Comparison of ENCODE assay signal across 8 cellular contexts in the genomic region with DNA sequence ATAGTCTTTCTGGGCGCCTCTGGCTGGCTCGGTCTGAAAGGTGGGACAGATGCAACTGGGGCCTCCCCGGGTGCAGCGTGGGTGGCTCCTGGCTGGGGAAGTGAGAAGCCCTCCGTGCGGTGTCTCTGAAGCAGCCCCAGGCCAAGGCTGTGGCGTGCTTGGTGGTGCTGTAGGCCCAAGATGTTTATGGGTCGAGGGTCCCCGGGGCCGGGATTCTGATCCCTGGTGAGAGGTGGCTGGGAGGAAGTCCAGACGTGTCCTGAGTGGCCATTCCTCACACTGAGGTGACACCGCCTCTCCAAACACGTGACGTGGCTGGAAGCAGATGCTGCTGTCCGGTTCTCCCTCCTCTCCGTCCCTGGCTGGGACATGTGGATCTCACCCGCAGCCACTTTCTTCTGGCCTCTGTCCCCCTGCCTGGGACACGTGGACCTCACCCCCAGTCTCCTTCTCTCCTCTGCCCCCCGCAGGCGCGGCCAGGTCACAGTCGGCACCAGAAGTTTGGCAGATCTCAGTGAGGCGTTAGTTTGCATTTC. TPM values are rescaled to one million over a fixed set of nuclear protein-coding genes. Genes with fewer than 3 reads are reported as not detected.
DNase-seq lines count a peak whose midpoint lies in the region; ATAC-seq, FAIRE-seq and TF ChIP-seq lines count a peak whose summit lies in the region.

No MANE protein-coding gene starts in this region.

- no peaks in the 10 kb centered on the region for H3K9me1 ChIP-seq in keratinocyte (ENCODE audit: control insufficient read depth, extremely low read depth, insufficient read depth, low read length)

- H3K4me1 Mint-ChIP-seq in activated naive CD8-positive, alpha-beta T cell treated with anti-CD3 and anti-CD28 coated beads for 36 hours = peaks cover 35% of the 10 kb centered on the region

- H3K27ac ChIP-seq in PC-9 (no peak overlapping the region), keratinocyte (ENCODE audit: control insufficient read depth, insufficient read depth, low read length) (no peak overlapping the region)

- CTCF ChIA-PET in PC-9 (lab: Charles Lee) = no interaction called here

- H3K9me2 ChIP-seq in PC-9 (ENCODE audit: insufficient read depth) = no peaks in the 10 kb centered on the region

- H3K36me3 ChIP-seq in PC-9 (ENCODE audit: low read depth) (no peaks in the 10 kb centered on the region), keratinocyte (ENCODE audit: control insufficient read depth in 2 of 2, extremely low read depth in 1 of 2, insufficient read depth in 2 of 2, low read length in 2 of 2) (no peaks in the 10 kb centered on the region)

- H3K4me2 ChIP-seq in PC-9 (peak overlapping the region; percentile 83), keratinocyte (ENCODE audit: control insufficient read depth, extremely low read depth, insufficient read depth, low read depth, low read length) (peak overlapping the region; percentile 68)

- peaks cover 12% of the 10 kb centered on the region; the same call in 1 of the 2 replicates for H3F3A ChIP-seq in PC-9 (ENCODE audit: insufficient read depth, low read depth)

- FAIRE-seq in keratinocyte (lab: Jason Lieb, UNC) = no peak

- dilution Hi-C loops in keratinocyte (cut with MboI; ENCODE audit: extremely low pct_ligation_motif_present, low sequenced_read_pairs) = no loop called here

- H3K27ac Mint-ChIP-seq in activated naive CD8-positive, alpha-beta T cell treated with anti-CD3 and anti-CD28 coated beads for 36 hours = peak overlapping the region; percentile 99

- H3K9me3 ChIP-seq in PC-9 (ENCODE audit: insufficient read depth, low read depth) (no peaks in the 10 kb centered on the region), keratinocyte (ENCODE audit: control insufficient read depth, low read depth, low read length) (no peaks in the 10 kb centered on the region)

- intact Hi-C loops in PC-9 (cut with micrococcal nuclease; ENCODE audit: unreplicated experiment) = loop anchor here (5.0 kb wide), 1 partner anchor 320 kb away; no protein-coding TSS in a partner anchor

- H3K4me3 ChIP-seq in PC-9 = peak overlapping the region; percentile 40; the same call in 1 of the 2 replicates
- H3K4me3 ChIP-seq in keratinocyte (ENCODE audit: control insufficient read depth in 2 of 3, extremely low read depth in 1 of 3, insufficient read depth in 2 of 3, low read depth in 1 of 3, low read length in 3 of 3) = peak overlapping the region; percentile 29 to 59 (median 58)

- peak overlapping the region; percentile 97 for H3K4me3 Mint-ChIP-seq in activated naive CD8-positive, alpha-beta T cell treated with anti-CD3 and anti-CD28 coated beads for 36 hours

- peak; percentile 67 for ATAC-seq in HG02798 (IDR thresholded peaks at IDR 0.05; ENCODE audit: poor library complexity, unreplicated experiment)

- no peaks in the 10 kb centered on the region for H3K9me3 Mint-ChIP-seq in activated naive CD8-positive, alpha-beta T cell treated with anti-CD3 and anti-CD28 coated beads for 36 hours

- no peaks in the 10 kb centered on the region for H3K27me3 Mint-ChIP-seq in activated naive CD8-positive, alpha-beta T cell treated with anti-CD3 and anti-CD28 coated beads for 36 hours

- H3K79me2 ChIP-seq in PC-9 (ENCODE audit: low read depth) (no peaks in the 10 kb centered on the region), keratinocyte (ENCODE audit: control insufficient read depth, insufficient read depth, low read length) (no peaks in the 10 kb centered on the region)

- peaks cover 26% of the 10 kb centered on the region for H3K36me3 Mint-ChIP-seq in activated naive CD8-positive, alpha-beta T cell treated with anti-CD3 and anti-CD28 coated beads for 36 hours

- H2AFZ ChIP-seq in PC-9 = 0 out of 2 replicates have a peak overlapping the region, but pooled peaks have one; percentile 21
- peak overlapping the region; percentile 49 for H2AFZ ChIP-seq in keratinocyte (ENCODE audit: control insufficient read depth, low read length)

- BruUV-seq in PC-9 (replicated peaks; lab: Mats Ljungman, UMichigan) = no TSS peak

- no peak overlapping the region for H3K9ac ChIP-seq in keratinocyte (ENCODE audit: control insufficient read depth, extremely low read depth, insufficient read depth, low read length)

- no peaks in the 10 kb centered on the region for H4K20me1 ChIP-seq in PC-9 (ENCODE audit: insufficient read depth)
- no peaks in the 10 kb centered on the region for H4K20me1 ChIP-seq in keratinocyte (ENCODE audit: control insufficient read depth, extremely low read depth, insufficient read depth, low read length)

- no peak for TF ChIP-seq CTCF in PC-9 (conservative IDR thresholded peaks at IDR 0.05)
- TF ChIP-seq CTCF in keratinocyte (optimal IDR thresholded peaks at IDR 0.05 in 1 of 3, IDR thresholded peaks at IDR 0.05 in 1 of 3, conservative IDR thresholded peaks at IDR 0.05 in 1 of 3; ENCODE audit: extremely low read depth in 1 of 3, insufficient read depth in 2 of 3, low read length in 3 of 3) = no peak

- H3K27me3 ChIP-seq in PC-9 (ENCODE audit: insufficient read depth, low read depth) (0 out of 2 replicates have a peak, but pooled peaks cover 3% of the 10 kb centered on the region), keratinocyte (ENCODE audit: control insufficient read depth, extremely low read depth, insufficient read depth, low read length) (no peaks in the 10 kb centered on the region)

- POLR2A ChIA-PET in PC-9 (lab: Charles Lee; ENCODE audit: unreplicated experiment) = no interaction called here

- peaks cover 5% of the 10 kb centered on the region for H3K4me1 ChIP-seq in PC-9 (replicated peaks; ENCODE audit: insufficient read depth)
- H3K4me1 ChIP-seq in keratinocyte (ENCODE audit: control insufficient read depth, extremely low read depth, insufficient read depth, low read length) = peaks cover 11% of the 10 kb centered on the region

- DNase-seq in activated gamma-delta T cell treated with anti-CD3 and anti-CD28 coated beads, Interleukin-2, amount 50 U/mL, for 16 hours (ENCODE audit: low read depth) = peak; percentile 52
- no peak for DNase-seq in activated gamma-delta T cell treated with Interleukin-2 at 50 U/mL for 16 hours
- DNase-seq in PC-9 = no peak
- peak; percentile 89 for DNase-seq in activated naive CD8-positive, alpha-beta T cell treated with anti-CD3 and anti-CD28 coated beads for 36 hours
- no peak for DNase-seq in keratinocyte (ENCODE audit: low read depth, low spot score)
- peak; percentile 56 to 64 for DNase-seq in stimulated activated CD4-positive, alpha-beta T cell treated with anti-CD3 and anti-CD28 coated beads, Interleukin-4, amount 100 ng/mL, for 48 hours (ENCODE audit: low read depth in 2 of 2)
- DNase-seq in kidney glomerular epithelial cell (lab: John Stamatoyannopoulos, UW) = no peak

RNA-seq across cellular contexts. Expression of a gene that starts 12.6 kb away (rescaled TPM):
- total RNA-seq in PC-9 (2021) = not detected in 2 replicates
- total RNA-seq in activated naive CD8-positive, alpha-beta T cell treated with anti-CD3 and anti-CD28 coated beads for 36 hours = under 1 TPM in 1 of 2 experiments, not detected in 1; 0.20 TPM
- polyA plus RNA-seq in keratinocyte = not detected in 3 replicates
- not detected for polyA plus RNA-seq in keratinocyte (2011; ENCODE audit: low read depth)
- not detected in 2 replicates for polyA plus RNA-seq in keratinocyte (2011; cell fraction: cytosol; rRNA removed)
- polyA plus RNA-seq in keratinocyte (2011; cell fraction: nucleus; rRNA removed) = not detected in 2 replicates
- not detected in 2 replicates for polyA plus RNA-seq in keratinocyte (2012; ENCODE audit: low replicate concordance)
- not detected in 3 replicates for polyA minus RNA-seq in keratinocyte
- not detected for polyA minus RNA-seq in keratinocyte (2011; cell fraction: cytosol; rRNA and poly(A)+ RNA removed)
- not detected in 2 replicates for polyA minus RNA-seq in keratinocyte (2011; cell fraction: nucleus; rRNA and poly(A)+ RNA removed)

RNA-seq across cellular contexts. Expression of a gene that starts 23.5 kb away (rescaled TPM):
- total RNA-seq in PC-9 (2021) = not detected in 2 replicates
- 10 to 100 TPM; 24.3 TPM for total RNA-seq in activated naive CD8-positive, alpha-beta T cell treated with anti-CD3 and anti-CD28 coated beads for 36 hours
- not detected in 3 replicates for polyA plus RNA-seq in keratinocyte
- polyA plus RNA-seq in keratinocyte (2011; ENCODE audit: low read depth) = not detected
- polyA plus RNA-seq in keratinocyte (2011; cell fraction: cytosol; rRNA removed) = not detected in 2 replicates
- not detected in 2 replicates for polyA plus RNA-seq in keratinocyte (2011; cell fraction: nucleus; rRNA removed)
- polyA plus RNA-seq in keratinocyte (2012; ENCODE audit: low replicate concordance) = not detected in 2 replicates
- not detected in 3 replicates for polyA minus RNA-seq in keratinocyte
- polyA minus RNA-seq in keratinocyte (2011; cell fraction: cytosol; rRNA and poly(A)+ RNA removed) = not detected
- polyA minus RNA-seq in keratinocyte (2011; cell fraction: nucleus; rRNA and poly(A)+ RNA removed) = not detected in 2 replicates

Comparison
In these comparisons a context has a peak if more than half of its experiments do, and no peak if none do; other contexts are left out.
1. DNase-seq: peak in activated gamma-delta T cell treated with anti-CD3 and anti-CD28 coated beads, Interleukin-2, amount 50 U/mL, for 16 hours (single experiment), activated naive CD8-positive, alpha-beta T cell treated with anti-CD3 and anti-CD28 coated beads for 36 hours (single experiment) and stimulated activated CD4-positive, alpha-beta T cell treated with anti-CD3 and anti-CD28 coated beads, Interleukin-4, amount 100 ng/mL, for 48 hours (2 of 2); none in activated gamma-delta T cell treated with Interleukin-2 at 50 U/mL for 16 hours (single experiment), PC-9 (0 of 2), keratinocyte (single experiment) and kidney glomerular epithelial cell (single experiment).
2. RNA of a gene that starts 23.5 kb away (total RNA-seq): 24.3 TPM in activated naive CD8-positive, alpha-beta T cell treated with anti-CD3 and anti-CD28 coated beads for 36 hours; not detected in PC-9; every median in the first group is over 10 times any median in the second.